Comparison of ENCODE assay signal across 8 cellular contexts in the genomic region with DNA sequence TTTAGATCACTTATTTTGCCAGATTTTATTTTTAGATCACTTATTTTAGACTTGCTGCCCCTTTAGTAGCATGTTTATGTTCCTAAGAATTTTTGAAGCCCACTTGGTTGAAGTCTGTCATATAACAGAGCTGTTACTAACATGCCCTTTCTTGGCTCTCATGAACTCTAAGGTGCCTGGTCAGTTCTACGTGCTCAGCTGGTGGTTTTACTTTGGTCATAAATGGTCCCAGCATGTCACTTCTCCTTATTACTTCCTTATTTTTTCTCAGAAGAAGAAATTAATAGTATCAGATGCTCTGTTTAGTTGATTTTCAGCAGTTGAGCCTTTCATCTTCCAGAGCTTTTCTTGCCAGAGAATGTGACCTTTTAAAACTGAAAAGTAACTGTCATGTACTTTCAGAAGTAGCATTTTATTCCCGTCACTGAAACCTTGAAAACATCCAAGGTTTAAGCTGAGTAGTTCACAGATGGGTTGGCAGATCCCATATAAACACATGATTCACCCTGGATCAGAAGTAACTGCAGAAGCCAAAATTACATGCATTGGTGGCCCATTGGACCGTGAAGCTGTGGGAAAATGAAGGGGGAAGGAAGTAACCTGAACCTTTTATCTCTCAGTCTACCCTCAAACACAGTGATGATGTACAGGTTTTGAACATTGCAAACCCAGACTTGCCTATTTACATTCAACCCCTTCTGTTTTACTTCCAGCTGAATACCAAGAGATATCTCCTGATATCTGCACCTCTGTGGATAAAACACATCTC. TPM values are rescaled to one million over a fixed set of nuclear protein-coding genes. Genes with fewer than 3 reads are reported as not detected.
DNase-seq lines count a peak whose midpoint lies in the region; ATAC-seq and TF ChIP-seq lines count a peak whose summit lies in the region.

No MANE protein-coding gene starts in this region.

- TF ChIP-seq CTCF in fibroblast of mammary gland (conservative IDR thresholded peaks at IDR 0.05; ENCODE audit: control insufficient read depth, insufficient read depth, low read depth, low read length) (no peak), thoracic aorta (IDR thresholded peaks at IDR 0.05) (no peak), WERI-Rb-1 (IDR thresholded peaks at IDR 0.05; ENCODE audit: low read depth, low read length) (no peak)
- no peak for TF ChIP-seq CTCF in CD4-positive, alpha-beta T cell (IDR thresholded peaks at IDR 0.05)

- H3K36me3 Mint-ChIP-seq in CD4-positive, alpha-beta T cell (ENCODE audit: low read depth): peaks cover 69% of the 10 kb centered on the region

- ATAC-seq in GM21528 (IDR thresholded peaks at IDR 0.05; ENCODE audit: low FRiP score, unreplicated experiment) (peak; percentile 69), thoracic aorta (ENCODE audit: insufficient number of reproducible peaks, low FRiP score, low read depth) (peak; percentile 66)
- ATAC-seq in CD4-positive, alpha-beta T cell (ENCODE audit: poor library complexity): no peak

- no peak overlapping the region for H3K4me3 ChIP-seq in BLaER1 treated with 17β-estradiol and CSF1 and Interleukin-3, amounts not matched to agents 10 nM and 100 nM
- H3K4me3 ChIP-seq in fibroblast of mammary gland (ENCODE audit: control insufficient read depth, low read depth, low read length) (no peak overlapping the region), thoracic aorta (peak overlapping the region; percentile 28), WERI-Rb-1 (ENCODE audit: low read depth, low read length) (no peak overlapping the region)

- DNase-seq in NCI-H1694 (lab: John Stamatoyannopoulos, UW) (peak; percentile 20), fibroblast of mammary gland (ENCODE audit: low read depth) (peak; percentile 88), thoracic aorta (ENCODE audit: low spot score) (no peak), NCI-H128 (lab: John Stamatoyannopoulos, UW; ENCODE audit: unreplicated experiment) (no peak), WERI-Rb-1 (no peak)
- DNase-seq in CD4-positive, alpha-beta T cell: no peak

- H3K4me1 ChIP-seq in BLaER1 treated with 17β-estradiol and CSF1 and Interleukin-3, amounts not matched to agents 10 nM and 100 nM: peaks cover 10 to 17% (median 13%) of the 10 kb centered on the region in 10 experiments; a peak in 17 of 20 replicates
- peaks cover 4 to 40% of the 10 kb centered on the region in 2 donors for H3K4me1 ChIP-seq in thoracic aorta (ENCODE audit: control insufficient read depth in 1 of 2, low read depth in 2 of 2)

- no peak overlapping the region for H3K4me3 Mint-ChIP-seq in CD4-positive, alpha-beta T cell

- peak overlapping the region in 4 of 11 experiments; percentile 12 to 24 (median 15); a peak in 3 of 22 replicates for H3K27ac ChIP-seq in BLaER1 treated with 17β-estradiol and CSF1 and Interleukin-3, amounts not matched to agents 10 nM and 100 nM
- H3K27ac ChIP-seq in thoracic aorta: peak overlapping the region; percentile 79 to 80
- H3K27ac ChIP-seq in CD4-positive, alpha-beta T cell (ENCODE audit: low read depth, low read length): no peak overlapping the region
- no peak overlapping the region for H3K27ac ChIP-seq in WERI-Rb-1

- H4K20me1 ChIP-seq in BLaER1 treated with 17β-estradiol and CSF1 and Interleukin-3, amounts not matched to agents 10 nM and 100 nM: no peaks in the 10 kb centered on the region

- POLR2A ChIA-PET in CD4-positive, alpha-beta T cell (lab: Charles Lee): interaction anchor here (1.5 kb wide), 1 partner anchor 10 kb away, joined by 3 read pairs; no protein-coding TSS in a partner anchor

- H3K27me3 Mint-ChIP-seq in CD4-positive, alpha-beta T cell: no peaks in the 10 kb centered on the region

- H3K9me3 Mint-ChIP-seq in CD4-positive, alpha-beta T cell: no peaks in the 10 kb centered on the region

- no peaks in the 10 kb centered on the region for H3K27me3 ChIP-seq in BLaER1 treated with 17β-estradiol and CSF1 and Interleukin-3, amounts not matched to agents 10 nM and 100 nM
- H3K27me3 ChIP-seq in thoracic aorta (replicated peaks; ENCODE audit: insufficient read depth) (no peaks in the 10 kb centered on the region), WERI-Rb-1 (ENCODE audit: insufficient read depth, low read depth, severe bottlenecking) (no peaks in the 10 kb centered on the region)
- no peaks in the 10 kb centered on the region for H3K27me3 ChIP-seq in CD4-positive, alpha-beta T cell (ENCODE audit: control insufficient read depth, insufficient read depth, low read length)

- no peaks in the 10 kb centered on the region for H3K4me1 Mint-ChIP-seq in CD4-positive, alpha-beta T cell (ENCODE audit: low read depth)

- peaks cover 7 to 46% (median 12%) of the 10 kb centered on the region in 11 experiments; a peak in 18 of 22 replicates for H3K36me3 ChIP-seq in BLaER1 treated with 17β-estradiol and CSF1 and Interleukin-3, amounts not matched to agents 10 nM and 100 nM
- no peaks in the 10 kb centered on the region for H3K36me3 ChIP-seq in thoracic aorta
- no peaks in the 10 kb centered on the region for H3K36me3 ChIP-seq in WERI-Rb-1

- intact Hi-C loops in CD4-positive, alpha-beta T cell (cut with DNase I, micrococcal nuclease): no loop called here

- H3K27ac Mint-ChIP-seq in CD4-positive, alpha-beta T cell: no peak overlapping the region

- H3K4me2 ChIP-seq in BLaER1 treated with 17β-estradiol and CSF1 and Interleukin-3, amounts not matched to agents 10 nM and 100 nM: peak overlapping the region; percentile 1 to 79 (median 45); a peak in 19 of 22 replicates

- H3K9me3 ChIP-seq in BLaER1 treated with 17β-estradiol and CSF1 and Interleukin-3, amounts not matched to agents 10 nM and 100 nM (replicated peaks in 1 of 11): peaks cover 0 to 27% (median 8%) of the 10 kb centered on the region in 11 experiments; a peak in 10 of 22 replicates
- H3K9me3 ChIP-seq in thoracic aorta (no peaks in the 10 kb centered on the region), WERI-Rb-1 (ENCODE audit: severe bottlenecking) (no peaks in the 10 kb centered on the region)
- H3K9me3 ChIP-seq in CD4-positive, alpha-beta T cell (ENCODE audit: control insufficient read depth, low read length): no peaks in the 10 kb centered on the region

- no peak overlapping the region for H3K9ac ChIP-seq in BLaER1 treated with 17β-estradiol and CSF1 and Interleukin-3, amounts not matched to agents 10 nM and 100 nM

- CTCF ChIA-PET in CD4-positive, alpha-beta T cell (lab: Charles Lee): interaction anchor here (1.7 kb wide), 1 partner anchor 11 kb away, joined by 6 read pairs; no protein-coding TSS in a partner anchor

RNA-seq across cellular contexts. Expression of gene HACD4, which starts 50.5 kb away (rescaled TPM):
- 1 to 10 TPM; 2.0 to 8.4 TPM for total RNA-seq in thoracic aorta
- total RNA-seq in CD4-positive, alpha-beta T cell: 1 to 10 TPM; 5.9 to 6.5 TPM

Comparison
In these comparisons a context has a peak if more than half of its experiments do, and no peak if none do; other contexts are left out.
1. H3K27ac ChIP-seq: peak in thoracic aorta (2 of 2); none in CD4-positive, alpha-beta T cell (single experiment) and WERI-Rb-1 (single experiment).
2. DNase-seq: peak in NCI-H1694 (single experiment) and fibroblast of mammary gland (single experiment); none in thoracic aorta (single experiment), NCI-H128 (single experiment), CD4-positive, alpha-beta T cell (0 of 10) and WERI-Rb-1 (single experiment).